9 cellular contexts compared by ENCODE assay signal in genomic region chr1:22005261-22006149, GRCh38. TPM values are rescaled to one million over a fixed set of nuclear protein-coding genes. Genes with fewer than 3 reads are reported as not detected.
A peak's percentile ranks its signal among the peaks of the same experiment; 100 is the strongest.
DNase-seq lines count a peak whose midpoint lies in the region; ATAC-seq, FAIRE-seq and TF ChIP-seq lines count a peak whose summit lies in the region.
"Not testable (repeated sequence)": the region's sequence is repeated elsewhere in the genome, so short reads cannot be mapped to it uniquely, and the experiment has no call there.
"Had no signal": no experiment of that assay in that cellular context is flagged by ENCODE, and none has a peak within 500 bp of the region (broad histone marks: within the 10 kb centered on the region; RNA-seq: fewer than 3 reads in every experiment).

No MANE protein-coding gene starts in this region.

- H3K9me3 Mint-ChIP-seq in naive thymus-derived CD4-positive, alpha-beta T cell: not testable (repeated sequence)

- H3K36me3 Mint-ChIP-seq in naive thymus-derived CD4-positive, alpha-beta T cell: not testable (repeated sequence)

- intact Hi-C loops in naive thymus-derived CD4-positive, alpha-beta T cell (cut with micrococcal nuclease): not testable (repeated sequence)

- not testable (repeated sequence) for H3K9me3 ChIP-seq in cardiac muscle cell (ENCODE audit: low read depth); naive thymus-derived CD4-positive, alpha-beta T cell (ENCODE audit: control insufficient read depth in 2 of 3, low read length in 3 of 3); thoracic aorta

- not testable (repeated sequence) for H3K4me1 ChIP-seq in cardiac muscle cell (ENCODE audit: low read depth); naive thymus-derived CD4-positive, alpha-beta T cell (ENCODE audit: control insufficient read depth in 2 of 2, insufficient read depth in 2 of 2, low read length in 2 of 2); thoracic aorta (ENCODE audit: control insufficient read depth in 1 of 2, low read depth in 2 of 2)

- not testable (repeated sequence) for H3K27me3 ChIP-seq in bronchial epithelial cell (ENCODE audit: control insufficient read depth, insufficient read depth, low read length); cardiac muscle cell; naive thymus-derived CD4-positive, alpha-beta T cell (ENCODE audit: control insufficient read depth in 2 of 2, insufficient read depth in 2 of 2, low read length in 2 of 2); thoracic aorta (replicated peaks; ENCODE audit: insufficient read depth)

- TF ChIP-seq CTCF in bronchial epithelial cell (IDR thresholded peaks at IDR 0.05; ENCODE audit: insufficient read depth, low read length, severe bottlenecking) (peak; percentile 48), cardiac muscle cell (IDR thresholded peaks at IDR 0.05; ENCODE audit: low read depth, low read length) (peak; percentile 38), thoracic aorta (IDR thresholded peaks at IDR 0.05) (peak; percentile 17)

- not testable (repeated sequence) for H3K4me1 Mint-ChIP-seq in naive thymus-derived CD4-positive, alpha-beta T cell

- H3K4me3 Mint-ChIP-seq in naive thymus-derived CD4-positive, alpha-beta T cell: not testable (repeated sequence)

- FAIRE-seq in bronchial epithelial cell (lab: Jason Lieb, UNC): not testable (repeated sequence)

- POLR2A ChIA-PET in naive thymus-derived CD4-positive, alpha-beta T cell (lab: Charles Lee): not testable (repeated sequence)

- H3K27ac ChIP-seq in cardiac muscle cell; naive thymus-derived CD4-positive, alpha-beta T cell (ENCODE audit: low read depth, low read length); thoracic aorta: not testable (repeated sequence)

- not testable (repeated sequence) for H3K4me3 ChIP-seq in bronchial epithelial cell (ENCODE audit: low read depth, low read length); cardiac muscle cell; naive thymus-derived CD4-positive, alpha-beta T cell (ENCODE audit: low read length); thoracic aorta

- peak; percentile 67 for ATAC-seq in naive thymus-derived CD4-positive, alpha-beta T cell
- ATAC-seq in thoracic aorta (ENCODE audit: insufficient number of reproducible peaks, low FRiP score, low read depth): not testable (repeated sequence)

- H3K27ac Mint-ChIP-seq in naive thymus-derived CD4-positive, alpha-beta T cell: not testable (repeated sequence)

- H3K36me3 ChIP-seq in bronchial epithelial cell (ENCODE audit: control insufficient read depth, insufficient read depth, low read length); cardiac muscle cell; naive thymus-derived CD4-positive, alpha-beta T cell (ENCODE audit: control insufficient read depth in 2 of 3, insufficient read depth in 3 of 3, low read length in 3 of 3); thoracic aorta: not testable (repeated sequence)

- peak; percentile 80 for DNase-seq in DMS 273 (lab: John Stamatoyannopoulos, UW; ENCODE audit: unreplicated experiment)
- peak in 41 of 76 experiments; percentile 4 to 65 (median 35) for DNase-seq in HUDEP-2 (lab: John Stamatoyannopoulos, UW; ENCODE audit: unreplicated experiment in 76 of 76)
- DNase-seq in NCI-H82 (lab: John Stamatoyannopoulos, UW): peak; percentile 62
- peak; percentile 52 to 58 for DNase-seq in activated CD4-positive, alpha-beta T cell treated with anti-CD3 and anti-CD28 coated beads, Interleukin-2, amount 50 U/mL, for 48 hours
- peak; percentile 33 for DNase-seq in bronchial epithelial cell (ENCODE audit: low read depth)
- peak; percentile 43 to 67 for DNase-seq in cardiac muscle cell (ENCODE audit: low read depth in 1 of 2, low spot score in 1 of 2)
- peak in 3 of 9 donors; percentile 8 to 40 (median 11) for DNase-seq in naive thymus-derived CD4-positive, alpha-beta T cell
- DNase-seq in thoracic aorta (ENCODE audit: low spot score): not testable (repeated sequence)

- CTCF ChIA-PET in naive thymus-derived CD4-positive, alpha-beta T cell (lab: Charles Lee): interaction anchor here (0.5 kb wide), 1 partner anchor 175 kb away, joined by 3 read pairs; no protein-coding TSS in a partner anchor

- H3K27me3 Mint-ChIP-seq in naive thymus-derived CD4-positive, alpha-beta T cell: not testable (repeated sequence)

RNA-seq across cellular contexts. Expression of gene CELA3A, which starts 4.0 kb away (rescaled TPM):
- not detected in 2 replicates for total RNA-seq in bronchial epithelial cell
- not detected in 2 replicates for total RNA-seq in cardiac muscle cell
- not detected in 2 replicates for polyA plus RNA-seq in cardiac muscle cell
- not detected for total RNA-seq in naive thymus-derived CD4-positive, alpha-beta T cell
- polyA plus RNA-seq in naive thymus-derived CD4-positive, alpha-beta T cell: not detected
- total RNA-seq in thoracic aorta: 1 to 10 TPM; 2.0 to 6.6 TPM
- total RNA-seq: frontal cortex had no signal

RNA-seq across cellular contexts. Expression of gene CELA3B, which starts 28.7 kb away (rescaled TPM):
- total RNA-seq in bronchial epithelial cell (not detected in 2 replicates), cardiac muscle cell (not detected in 2 replicates), thoracic aorta (1 to 10 TPM in 1 of 2 donors, not detected in 1; 2.0 TPM)
- polyA plus RNA-seq in cardiac muscle cell: not detected in 2 replicates
- not detected for total RNA-seq in naive thymus-derived CD4-positive, alpha-beta T cell
- polyA plus RNA-seq in naive thymus-derived CD4-positive, alpha-beta T cell: not detected
- total RNA-seq: frontal cortex had no signal

RNA-seq across cellular contexts. Expression of gene CDC42, which starts 47.0 kb away (rescaled TPM):
- total RNA-seq in bronchial epithelial cell (408 and 613 TPM in 2 replicates), cardiac muscle cell (140 and 167 TPM in 2 replicates), thoracic aorta (100 to 1,000 TPM; 156 to 187 TPM)
- polyA plus RNA-seq in cardiac muscle cell: 72.0 and 76.7 TPM in 2 replicates
- 100 to 1,000 TPM; 186 to 385 (median 305) TPM for total RNA-seq in naive thymus-derived CD4-positive, alpha-beta T cell
- 100 to 1,000 TPM; 186 to 427 TPM for polyA plus RNA-seq in naive thymus-derived CD4-positive, alpha-beta T cell
